1 cellular context compared by ENCODE assay signal in the genomic region with DNA sequence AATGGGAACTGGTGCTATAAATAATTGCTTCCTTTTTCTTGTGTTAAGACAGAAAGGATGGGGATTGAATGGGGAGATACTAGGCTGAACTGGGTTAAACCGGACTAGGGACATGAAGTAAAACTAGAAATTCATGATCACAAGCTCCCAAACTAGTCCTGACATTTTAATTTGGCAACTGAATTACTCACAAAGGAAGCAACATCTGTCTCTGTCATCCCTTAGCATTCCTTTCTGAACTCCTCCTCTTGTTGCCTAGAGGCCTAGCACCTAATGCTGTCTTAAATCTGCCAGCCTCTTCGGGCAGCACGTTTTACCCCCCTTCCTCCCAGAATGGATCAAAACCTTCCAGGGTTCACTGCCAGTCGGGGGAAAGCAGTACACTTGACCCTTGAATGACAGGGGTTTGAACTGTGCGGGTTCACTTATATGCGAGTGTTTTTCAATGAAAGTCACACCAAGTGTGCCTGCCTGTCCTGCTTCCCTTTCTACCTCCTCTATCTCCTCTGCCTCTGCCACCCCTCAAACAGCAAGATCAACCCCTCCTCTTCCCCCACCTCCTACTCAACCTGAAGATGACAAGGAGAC.
TF ChIP-seq lines count a peak whose summit lies in the region.

No MANE protein-coding gene starts in this region.

TF ChIP-seq in HEK293, 187 proteins besides CTCF, POLR2A, EP300 and RAD21 (continued from another document):
- peak; percentile 81 for TF ChIP-seq PRDM1 (tag by site-specific recombination; IDR thresholded peaks at IDR 0.05)
